ENCODE assay signal across 8 cellular contexts in genomic region chrX:46628406-46629371, GRCh38. TPM values are rescaled to one million over a fixed set of nuclear protein-coding genes. Genes with fewer than 3 reads are reported as not detected.
DNase-seq lines count a peak whose midpoint lies in the region; ATAC-seq and TF ChIP-seq lines count a peak whose summit lies in the region.

No MANE protein-coding gene starts in this region.

- peak overlapping the region; percentile 45 to 50 for H3K27ac ChIP-seq in ovary

- H3K27me3 ChIP-seq in ovary = no peaks in the 10 kb centered on the region

- ATAC-seq in GM21367 (IDR thresholded peaks at IDR 0.05; ENCODE audit: unreplicated experiment) (peak; percentile 73), HG03521 (IDR thresholded peaks at IDR 0.05; ENCODE audit: unreplicated experiment) (peak; percentile 75)

- 32 to 48% (median 39%) methylated on average over 6 of the region's 6 CpGs for WGBS in ovary, 3 donors

- H3K36me3 ChIP-seq in ovary = no peaks in the 10 kb centered on the region

- no peak for TF ChIP-seq CTCF in GM13976 (IDR thresholded peaks at IDR 0.05; ENCODE audit: borderline replicate concordance, control extremely low read depth, extremely low read depth, insufficient read depth, missing control alignments)
- TF ChIP-seq CTCF in ovary (IDR thresholded peaks at IDR 0.05) = no peak

- TF ChIP-seq POLR2A in ovary (IDR thresholded peaks at IDR 0.05) = no peak

- TF ChIP-seq EP300 in ovary (IDR thresholded peaks at IDR 0.05) = no peak

- intact Hi-C loops in ovary (cut with DNase I) = no loop called here

- H3K4me3 ChIP-seq in ovary = no peak overlapping the region

- no peaks in the 10 kb centered on the region for H3K9me3 ChIP-seq in ovary

- in situ Hi-C loops in GM13976 (cut with MboI; ENCODE audit: low sequenced_read_pairs, unreplicated experiment) = no loop called here

- peak; percentile 57 for DNase-seq in GM13976 (ENCODE audit: low spot score)
- DNase-seq in brain pericyte (ENCODE audit: low read depth, low spot score) = peak; percentile 5
- peak; percentile 41 to 64 (median 50) for DNase-seq in ovary
- no peak for DNase-seq in ecto neural progenitor cell (ENCODE audit: low spot score)
- no peak for DNase-seq in NCI-H82 (lab: John Stamatoyannopoulos, UW)
- DNase-seq in NCI-H446 (lab: John Stamatoyannopoulos, UW) = no peak

- H3K4me1 ChIP-seq in ovary (ENCODE audit: insufficient read depth) = peaks cover 11% of the 10 kb centered on the region

RNA-seq across cellular contexts. Expression of gene CHST7, which starts 55.1 kb away (rescaled TPM):
- 100 to 1,000 TPM in 1 of 7 donors, 10 to 100 TPM in 5, 1 to 10 TPM in 1; 5.9 to 144 (median 33.8) TPM for total RNA-seq in ovary
- 10 to 100 TPM; 24.8 to 25.1 TPM for polyA plus RNA-seq in ovary

Comparison
In these comparisons a context has a peak if more than half of its experiments do, and no peak if none do; other contexts are left out.
1. DNase-seq: peak in GM13976 (single experiment), brain pericyte (single experiment) and ovary (5 of 5); none in ecto neural progenitor cell (single experiment), NCI-H82 (single experiment) and NCI-H446 (0 of 2).